9 cellular contexts compared by ENCODE assay signal in the genomic region with DNA sequence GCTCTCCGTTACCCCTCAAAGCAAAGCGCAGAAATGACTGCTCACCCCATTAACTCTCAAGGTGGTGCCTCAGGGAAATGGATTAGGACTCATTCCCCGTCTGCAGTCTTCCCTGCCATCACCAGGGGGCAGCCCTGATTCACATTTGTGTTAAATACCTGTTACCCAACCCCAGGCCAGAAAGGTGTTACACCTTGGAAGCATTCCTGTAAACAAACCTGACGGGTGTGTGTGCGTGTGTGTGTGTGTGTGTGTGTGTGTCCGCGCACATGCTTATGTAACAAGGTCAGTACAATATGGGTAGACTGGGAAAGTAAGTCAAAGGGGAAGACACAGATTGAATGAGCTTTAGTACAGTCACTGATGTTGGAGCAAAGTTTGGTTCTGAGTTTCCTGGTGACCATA. TPM values are rescaled to one million over a fixed set of nuclear protein-coding genes. Genes with fewer than 3 reads are reported as not detected.
DNase-seq lines count a peak whose midpoint lies in the region; ATAC-seq, FAIRE-seq and TF ChIP-seq lines count a peak whose summit lies in the region.
"Had no signal": no experiment of that assay in that cellular context is flagged by ENCODE, and none has a peak within 500 bp of the region (broad histone marks: within the 10 kb centered on the region; RNA-seq: fewer than 3 reads in every experiment).

No MANE protein-coding gene starts in this region.

- peak; percentile 84 for ATAC-seq in T-helper 17 cell
- no peak for ATAC-seq in GM18519 (IDR thresholded peaks at IDR 0.05; ENCODE audit: low FRiP score, unreplicated experiment)
- no peak for ATAC-seq in GM19351 (IDR thresholded peaks at IDR 0.05; ENCODE audit: unreplicated experiment)

- peak; percentile 86 for TF ChIP-seq CTCF in GM06990 (IDR thresholded peaks at IDR 0.05; ENCODE audit: insufficient read depth, low read length, poor library complexity, severe bottlenecking)
- peak; percentile 77 for TF ChIP-seq CTCF in astrocyte (IDR thresholded peaks at IDR 0.05; ENCODE audit: insufficient read depth, low read depth, low read length)

- H3K27ac Mint-ChIP-seq in T-helper 17 cell: no peak overlapping the region
- no peak overlapping the region for H3K27ac Mint-ChIP-seq in astrocyte (ENCODE audit: unreplicated experiment)

- no peak for FAIRE-seq in astrocyte (lab: Jason Lieb, UNC)
- FAIRE-seq: endometrium had no signal

- H4K20me1 ChIP-seq in astrocyte (ENCODE audit: insufficient read depth, low read length): no peaks in the 10 kb centered on the region

- H2AFZ ChIP-seq in astrocyte (ENCODE audit: low read depth, low read length): peak overlapping the region; percentile 54

- peaks cover 2% of the 10 kb centered on the region for H3K9me3 Mint-ChIP-seq in astrocyte (ENCODE audit: unreplicated experiment)

- H3K27ac ChIP-seq in astrocyte (ENCODE audit: low read depth, low read length): no peak overlapping the region

- H3K9ac ChIP-seq in astrocyte (ENCODE audit: low read length): no peak overlapping the region

- no peaks in the 10 kb centered on the region for H3K79me2 ChIP-seq in astrocyte (ENCODE audit: insufficient read depth, low read length)

- H3K4me3 ChIP-seq in GM06990 (replicated peaks; ENCODE audit: low read depth, low read length) (no peak overlapping the region), astrocyte (ENCODE audit: insufficient read depth, low read depth, low read length) (no peak overlapping the region)

- H3K4me1 Mint-ChIP-seq in T-helper 17 cell (peaks cover 6% of the 10 kb centered on the region), astrocyte (ENCODE audit: low read depth, unreplicated experiment) (peaks cover 2% of the 10 kb centered on the region)

- H3K36me3 ChIP-seq in GM06990 (ENCODE audit: control insufficient read depth, insufficient read depth, low read length): no peaks in the 10 kb centered on the region
- no peaks in the 10 kb centered on the region for H3K36me3 ChIP-seq in astrocyte (ENCODE audit: insufficient read depth, low read length)

- no peak overlapping the region for H3K4me3 Mint-ChIP-seq in T-helper 17 cell
- H3K4me3 Mint-ChIP-seq in astrocyte (ENCODE audit: unreplicated experiment): no peak overlapping the region

- H3K27me3 Mint-ChIP-seq in T-helper 17 cell: peaks cover 36% of the 10 kb centered on the region
- peaks cover 34% of the 10 kb centered on the region for H3K27me3 Mint-ChIP-seq in astrocyte (ENCODE audit: low read depth, unreplicated experiment)

- H3K9me3 ChIP-seq in T-helper 17 cell (ENCODE audit: control insufficient read depth, low read length, poor library complexity, severe bottlenecking) (no peaks in the 10 kb centered on the region), astrocyte (ENCODE audit: insufficient read depth, low read depth, low read length) (no peaks in the 10 kb centered on the region)

- H3K4me2 ChIP-seq in astrocyte (ENCODE audit: low read length): peak overlapping the region; percentile 51

- DNase-seq in GM06990 (ENCODE audit: extremely low read depth, insufficient read length) (no peak), NCI-H1105 treated with DMSO at 0.1 percent for 48 hours (lab: John Stamatoyannopoulos, UW) (peak; percentile 79), T-helper 17 cell (peak; percentile 17 to 61 (median 28)), astrocyte (ENCODE audit: low read depth) (peak; percentile 12), hippocampal formation (lab: John Stamatoyannopoulos, UW) (peak; percentile 15 to 28), smooth muscle cell of the brain vasculature (ENCODE audit: low read depth, low spot score) (peak; percentile 12)

- no peaks in the 10 kb centered on the region for H3K4me1 ChIP-seq in astrocyte (ENCODE audit: insufficient read depth, low read length)

- peaks cover 4% of the 10 kb centered on the region for H3K36me3 Mint-ChIP-seq in T-helper 17 cell (ENCODE audit: low read depth)
- no peaks in the 10 kb centered on the region for H3K36me3 Mint-ChIP-seq in astrocyte (ENCODE audit: low read depth, unreplicated experiment)

- H3K27me3 ChIP-seq in GM06990 (replicated peaks; ENCODE audit: control insufficient read depth, insufficient read depth, low read length) (peaks cover 2% of the 10 kb centered on the region), astrocyte (ENCODE audit: insufficient read depth, low read length) (peaks cover 36% of the 10 kb centered on the region)

RNA-seq across cellular contexts. Expression of a gene that starts 6.3 kb away (rescaled TPM):
- total RNA-seq in T-helper 17 cell (not detected), astrocyte (not detected in 2 replicates)

RNA-seq across cellular contexts. Expression of a gene that starts 17.6 kb away (rescaled TPM):
- total RNA-seq in T-helper 17 cell (not detected), astrocyte (not detected in 2 replicates)
